ENCODE assay signal across 9 cellular contexts in the genomic region with DNA sequence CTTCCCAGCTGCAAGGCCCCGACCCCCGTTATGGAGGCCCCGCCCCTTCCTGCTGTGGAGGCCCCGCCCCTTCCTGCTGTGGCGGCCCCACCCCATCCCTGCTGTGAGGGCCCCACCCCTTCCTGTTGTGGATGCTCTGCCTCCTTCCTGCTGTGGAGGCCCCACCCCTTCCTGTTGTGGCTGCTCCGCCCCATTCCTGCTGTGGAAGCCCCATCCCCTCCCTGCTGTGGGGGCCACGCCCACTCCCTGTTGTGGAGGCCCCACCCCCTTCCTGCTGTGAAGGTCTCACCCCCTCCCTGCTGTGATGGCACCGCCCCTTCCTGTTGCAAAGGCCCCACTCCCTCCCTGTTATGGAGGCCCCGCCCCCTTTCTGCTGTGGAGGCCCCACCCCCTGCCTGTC.
DNase-seq lines count a peak whose midpoint lies in the region; ATAC-seq and TF ChIP-seq lines count a peak whose summit lies in the region.
"Had no signal": no experiment of that assay in that cellular context is flagged by ENCODE, and none has a peak within 500 bp of the region (broad histone marks: within the 10 kb centered on the region; RNA-seq: fewer than 3 reads in every experiment).

No MANE protein-coding gene starts in this region.

- peaks cover 7% of the 10 kb centered on the region for H3K4me1 ChIP-seq in RWPE2 (ENCODE audit: insufficient read depth, poor library complexity, severe bottlenecking)

- H3K9me3 Mint-ChIP-seq in activated naive CD8-positive, alpha-beta T cell treated with anti-CD3 and anti-CD28 coated beads, Interleukin-2, amount 10 ng/mL, durations not matched to agents 7 days and 5 days = peaks cover 3% of the 10 kb centered on the region
- peaks cover 2% of the 10 kb centered on the region for H3K9me3 Mint-ChIP-seq in glutamatergic neuron (ENCODE audit: unreplicated experiment)
- H3K9me3 Mint-ChIP-seq: stimulated activated naive CD8-positive, alpha-beta T cell treated with anti-CD3 and anti-CD28 coated beads, Interleukin-15, Interleukin-2, amounts not matched to agents 100 ng/mL and 50 ng/mL, for 24 hours had no signal

- DNase-seq in NOMO-1 (lab: John Stamatoyannopoulos, UW; ENCODE audit: unreplicated experiment in 2 of 2) (peak; percentile 20 to 64), NOMO-1 treated with dmso at 0.1 percent for 144 hours (lab: John Stamatoyannopoulos, UW; ENCODE audit: unreplicated experiment) (no peak), RWPE2 (ENCODE audit: low spot score) (peak; percentile 96), glutamatergic neuron (no peak), epidermal melanocyte (ENCODE audit: insufficient read length, low spot score) (no peak)
- DNase-seq in activated naive CD8-positive, alpha-beta T cell treated with anti-CD3 and anti-CD28 coated beads, Interleukin-2, amount 10 ng/mL, durations not matched to agents 7 days and 5 days = peak; percentile 53
- DNase-seq in stimulated activated CD8-positive, alpha-beta memory T cell treated with anti-CD3 and anti-CD28 coated beads, Interleukin-2, amount 100 ng/mL, for 48 hours (ENCODE audit: low read depth in 2 of 2) = peak; percentile 16 to 27

- no peaks in the 10 kb centered on the region for H3K36me3 ChIP-seq in RWPE2 (ENCODE audit: low read depth)

- H3K9me3 ChIP-seq in RWPE2 (ENCODE audit: severe bottlenecking) = no peaks in the 10 kb centered on the region

- ATAC-seq in RWPE2 (ENCODE audit: low read depth) (peak; percentile 89), GM18519 (IDR thresholded peaks at IDR 0.05; ENCODE audit: low FRiP score, unreplicated experiment) (no peak)
- ATAC-seq in activated naive CD8-positive, alpha-beta T cell treated with anti-CD3 and anti-CD28 coated beads, Interleukin-2, amount 10 ng/mL, durations not matched to agents 7 days and 5 days (ENCODE audit: low read depth) = peak; percentile 64

- POLR2A ChIA-PET in activated naive CD8-positive, alpha-beta T cell treated with anti-CD3 and anti-CD28 coated beads, Interleukin-2, amount 10 ng/mL, durations not matched to agents 7 days and 5 days (lab: Charles Lee) = no interaction called here

- peak overlapping the region; percentile 55 for H3K27ac ChIP-seq in RWPE2 (ENCODE audit: poor library complexity, severe bottlenecking)

- TF ChIP-seq CTCF in RWPE2 (IDR thresholded peaks at IDR 0.05; ENCODE audit: poor library complexity, severe bottlenecking) (no peak), glutamatergic neuron (IDR thresholded peaks at IDR 0.05; ENCODE audit: partially characterized antibody, unreplicated experiment) (no peak)

- no peaks in the 10 kb centered on the region for H3K27me3 ChIP-seq in RWPE2 (ENCODE audit: insufficient read depth, poor library complexity, severe bottlenecking)

- peak overlapping the region; percentile 35 for H3K4me3 ChIP-seq in RWPE2 (ENCODE audit: severe bottlenecking)

- no peaks in the 10 kb centered on the region for H3K4me1 Mint-ChIP-seq in activated naive CD8-positive, alpha-beta T cell treated with anti-CD3 and anti-CD28 coated beads, Interleukin-2, amount 10 ng/mL, durations not matched to agents 7 days and 5 days
- no peaks in the 10 kb centered on the region for H3K4me1 Mint-ChIP-seq in glutamatergic neuron (ENCODE audit: low read depth, unreplicated experiment)

- no peaks in the 10 kb centered on the region for H3K27me3 Mint-ChIP-seq in activated naive CD8-positive, alpha-beta T cell treated with anti-CD3 and anti-CD28 coated beads, Interleukin-2, amount 10 ng/mL, durations not matched to agents 7 days and 5 days
- H3K27me3 Mint-ChIP-seq in glutamatergic neuron (ENCODE audit: unreplicated experiment) = peaks cover 12% of the 10 kb centered on the region
- H3K27me3 Mint-ChIP-seq: stimulated activated naive CD8-positive, alpha-beta T cell treated with anti-CD3 and anti-CD28 coated beads, Interleukin-15, Interleukin-2, amounts not matched to agents 100 ng/mL and 50 ng/mL, for 24 hours had no signal

- H3K36me3 Mint-ChIP-seq in activated naive CD8-positive, alpha-beta T cell treated with anti-CD3 and anti-CD28 coated beads, Interleukin-2, amount 10 ng/mL, durations not matched to agents 7 days and 5 days = no peaks in the 10 kb centered on the region
- H3K36me3 Mint-ChIP-seq in glutamatergic neuron (ENCODE audit: unreplicated experiment) = peaks cover 4% of the 10 kb centered on the region

- H3K4me3 Mint-ChIP-seq in activated naive CD8-positive, alpha-beta T cell treated with anti-CD3 and anti-CD28 coated beads, Interleukin-2, amount 10 ng/mL, durations not matched to agents 7 days and 5 days = no peak overlapping the region
- no peak overlapping the region for H3K4me3 Mint-ChIP-seq in glutamatergic neuron (ENCODE audit: unreplicated experiment)
- H3K4me3 Mint-ChIP-seq: stimulated activated naive CD8-positive, alpha-beta T cell treated with anti-CD3 and anti-CD28 coated beads, Interleukin-15, Interleukin-2, amounts not matched to agents 100 ng/mL and 50 ng/mL, for 24 hours had no signal

- no peak overlapping the region for H3K27ac Mint-ChIP-seq in activated naive CD8-positive, alpha-beta T cell treated with anti-CD3 and anti-CD28 coated beads, Interleukin-2, amount 10 ng/mL, durations not matched to agents 7 days and 5 days
- no peak overlapping the region for H3K27ac Mint-ChIP-seq in glutamatergic neuron (ENCODE audit: unreplicated experiment)
- H3K27ac Mint-ChIP-seq: stimulated activated naive CD8-positive, alpha-beta T cell treated with anti-CD3 and anti-CD28 coated beads, Interleukin-15, Interleukin-2, amounts not matched to agents 100 ng/mL and 50 ng/mL, for 24 hours had no signal

Comparison
In these comparisons a context has a peak if more than half of its experiments do, and no peak if none do; other contexts are left out.
1. DNase-seq: peak in NOMO-1 (2 of 2), RWPE2 (single experiment), activated naive CD8-positive, alpha-beta T cell treated with anti-CD3 and anti-CD28 coated beads, Interleukin-2, amount 10 ng/mL, durations not matched to agents 7 days and 5 days (single experiment) and stimulated activated CD8-positive, alpha-beta memory T cell treated with anti-CD3 and anti-CD28 coated beads, Interleukin-2, amount 100 ng/mL, for 48 hours (2 of 2); none in NOMO-1 treated with dmso at 0.1 percent for 144 hours (single experiment), glutamatergic neuron (single experiment) and epidermal melanocyte (single experiment).